ENCODE assay signal across 1 cellular context in the genomic region with DNA sequence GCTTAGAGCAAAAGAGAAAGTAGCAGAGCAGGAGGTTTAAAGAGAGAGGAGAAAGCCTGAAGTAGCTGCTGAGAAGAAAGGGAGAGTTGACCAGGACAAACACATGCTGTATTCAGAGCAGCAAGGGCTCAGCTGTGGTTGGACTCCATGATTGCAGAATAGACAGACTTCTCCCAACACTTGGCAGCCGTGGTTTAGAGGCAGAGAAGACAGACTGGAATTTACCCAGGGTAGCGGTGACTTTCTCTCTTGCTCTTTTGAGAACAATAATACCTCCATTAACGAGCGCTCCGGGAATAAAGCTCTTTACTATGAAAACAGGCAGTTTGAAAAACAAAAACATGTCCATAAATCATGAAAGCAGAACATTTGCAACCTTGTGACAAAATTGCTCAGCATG.
TF ChIP-seq lines count a peak whose summit lies in the region.

No MANE protein-coding gene starts in this region.

TF ChIP-seq in H1, 55 proteins besides CTCF, POLR2A, EP300 and RAD21 (continued from another document):
- TF ChIP-seq, protein P1, sequence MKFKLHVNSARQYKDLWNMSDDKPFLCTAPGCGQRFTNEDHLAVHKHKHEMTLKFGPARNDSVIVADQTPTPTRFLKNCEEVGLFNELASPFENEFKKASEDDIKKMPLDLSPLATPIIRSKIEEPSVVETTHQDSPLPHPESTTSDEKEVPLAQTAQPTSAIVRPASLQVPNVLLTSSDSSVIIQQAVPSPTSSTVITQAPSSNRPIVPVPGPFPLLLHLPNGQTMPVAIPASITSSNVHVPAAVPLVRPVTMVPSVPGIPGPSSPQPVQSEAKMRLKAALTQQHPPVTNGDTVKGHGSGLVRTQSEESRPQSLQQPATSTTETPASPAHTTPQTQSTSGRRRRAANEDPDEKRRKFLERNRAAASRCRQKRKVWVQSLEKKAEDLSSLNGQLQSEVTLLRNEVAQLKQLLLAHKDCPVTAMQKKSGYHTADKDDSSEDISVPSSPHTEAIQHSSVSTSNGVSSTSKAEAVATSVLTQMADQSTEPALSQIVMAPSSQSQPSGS (IDR thresholded peaks at IDR 0.05; ENCODE audit: low read length): no peak
- TF ChIP-seq YY1 (IDR thresholded peaks at IDR 0.05; ENCODE audit: low read depth, low read length) (no peak), USF2 (IDR thresholded peaks at IDR 0.05; ENCODE audit: low read length) (no peak), TEAD4 (IDR thresholded peaks at IDR 0.05; ENCODE audit: low read depth, low read length) (no peak), TAF7 (optimal IDR thresholded peaks at IDR 0.05; ENCODE audit: borderline replicate concordance, low read depth, low read length) (no peak), SP1 (IDR thresholded peaks at IDR 0.05; ENCODE audit: low read depth, low read length) (no peak), TCF12 (IDR thresholded peaks at IDR 0.05; ENCODE audit: low read depth, low read length) (no peak), RBBP5 (IDR thresholded peaks at IDR 0.05; ENCODE audit: borderline replicate concordance, low read depth, low read length) (no peak), HDAC2 (IDR thresholded peaks at IDR 0.05; ENCODE audit: borderline replicate concordance in 1 of 2, low read depth in 2 of 2, low read length in 2 of 2) (no peak), ZNF274 (IDR thresholded peaks at IDR 0.05; ENCODE audit: borderline replicate concordance, extremely low read depth, low read length) (no peak), SIN3A (conservative IDR thresholded peaks at IDR 0.05 in 1 of 2, IDR thresholded peaks at IDR 0.05 in 1 of 2; ENCODE audit: low read depth in 1 of 2, low read length in 2 of 2) (no peak), BCL11A (IDR thresholded peaks at IDR 0.05; ENCODE audit: low read depth in 2 of 2, low read length in 2 of 2) (no peak), RNF2 (IDR thresholded peaks at IDR 0.05; ENCODE audit: borderline replicate concordance, low read depth, low read length, missing control alignments, poor library complexity, severe bottlenecking) (no peak), KDM5A (IDR thresholded peaks at IDR 0.05; ENCODE audit: low read length) (no peak), CEBPB (IDR thresholded peaks at IDR 0.05; ENCODE audit: low read depth, low read length) (no peak)
